ENCODE assay signal across 20 cellular contexts in genomic region chr2:202716114-202716718, GRCh38.
DNase-seq lines count a peak whose midpoint lies in the region; ATAC-seq and TF ChIP-seq lines count a peak whose summit lies in the region.
"Had no signal": no experiment of that assay in that cellular context is flagged by ENCODE, and none has a peak within 500 bp of the region (broad histone marks: within the 10 kb centered on the region; RNA-seq: fewer than 3 reads in every experiment).

No MANE protein-coding gene starts in this region.

- POLR2A ChIA-PET in activated B cell treated with CpG ODN at 0.5 μM for 24 hours (lab: Charles Lee) = interaction anchor here (5.6 kb wide), 1 partner anchor 81 kb away, joined by 24 read pairs; the partner anchor contains the start of gene FAM117B
- POLR2A ChIA-PET in GM10248 (lab: Yijun Ruan, JAX) = no interaction called here

- H3K4me3 Mint-ChIP-seq in activated naive CD4-positive, alpha-beta T cell treated with anti-CD3 and anti-CD28 coated beads, Interleukin-2, amount 50 U/mL, for 24 hours = no peak overlapping the region
- no peak overlapping the region for H3K4me3 Mint-ChIP-seq in activated B cell treated with CpG ODN at 0.5 μM for 24 hours
- no peak overlapping the region for H3K4me3 Mint-ChIP-seq in memory B cell
- peak overlapping the region in 1 of 2 donors; percentile 2 for H3K4me3 Mint-ChIP-seq in stimulated activated naive B cell treated with anti-CD40 and anti-IgM and Interleukin-4, amounts not matched to agents 10 μg/mL and 1 μg/mL and 100 μg/mL, for 72 hours

- H3K27me3 Mint-ChIP-seq in activated naive CD4-positive, alpha-beta T cell treated with anti-CD3 and anti-CD28 coated beads, Interleukin-2, amount 50 U/mL, for 24 hours = no peaks in the 10 kb centered on the region
- H3K27me3 Mint-ChIP-seq in activated B cell treated with CpG ODN at 0.5 μM for 24 hours = no peaks in the 10 kb centered on the region
- H3K27me3 Mint-ChIP-seq in memory B cell = no peaks in the 10 kb centered on the region
- H3K27me3 Mint-ChIP-seq in stimulated activated naive B cell treated with anti-CD40 and anti-IgM and Interleukin-4, amounts not matched to agents 10 μg/mL and 1 μg/mL and 100 μg/mL, for 72 hours = no peaks in the 10 kb centered on the region
- H3K27me3 Mint-ChIP-seq: CD4-positive, alpha-beta memory T cell had no signal

- peaks cover 32% of the 10 kb centered on the region for H3K9me3 Mint-ChIP-seq in activated naive CD4-positive, alpha-beta T cell treated with anti-CD3 and anti-CD28 coated beads, Interleukin-2, amount 50 U/mL, for 24 hours
- H3K9me3 Mint-ChIP-seq in activated naive CD4-positive, alpha-beta T cell treated with anti-CD3 and anti-CD28 coated beads, Interleukin-2, amount 50 U/mL, for 72 hours = peaks cover 25 to 34% of the 10 kb centered on the region in 2 donors
- H3K9me3 Mint-ChIP-seq in activated B cell treated with CpG ODN at 0.5 μM for 24 hours (peaks cover 28% of the 10 kb centered on the region), memory B cell (peaks cover 14% of the 10 kb centered on the region)
- peaks cover 25 to 26% of the 10 kb centered on the region in 2 donors for H3K9me3 Mint-ChIP-seq in stimulated activated naive B cell treated with anti-CD40 and anti-IgM and Interleukin-4, amounts not matched to agents 10 μg/mL and 1 μg/mL and 100 μg/mL, for 72 hours

- intact Hi-C loops in activated B cell treated with CpG ODN at 0.5 μM for 24 hours (cut with micrococcal nuclease) = no loop called here

- peaks cover 31% of the 10 kb centered on the region for H3K36me3 Mint-ChIP-seq in activated naive CD4-positive, alpha-beta T cell treated with anti-CD3 and anti-CD28 coated beads, Interleukin-2, amount 50 U/mL, for 24 hours
- peaks cover 32 to 43% of the 10 kb centered on the region in 2 donors for H3K36me3 Mint-ChIP-seq in activated naive CD4-positive, alpha-beta T cell treated with anti-CD3 and anti-CD28 coated beads, Interleukin-2, amount 50 U/mL, for 72 hours
- H3K36me3 Mint-ChIP-seq in activated B cell treated with CpG ODN at 0.5 μM for 24 hours (ENCODE audit: low read depth) (peaks cover 39% of the 10 kb centered on the region), memory B cell (peaks cover 25% of the 10 kb centered on the region)
- H3K36me3 Mint-ChIP-seq in stimulated activated naive B cell treated with anti-CD40 and anti-IgM and Interleukin-4, amounts not matched to agents 10 μg/mL and 1 μg/mL and 100 μg/mL, for 72 hours = peaks cover 35% of the 10 kb centered on the region in 2 donors

- CTCF ChIA-PET in activated B cell treated with CpG ODN at 0.5 μM for 24 hours (lab: Charles Lee) = interaction anchor here (0.7 to 2.1 kb wide), 3 partner anchors 16 to 128 kb away, joined by 3 to 12 read pairs (median 3); no protein-coding TSS in a partner anchor
- CTCF ChIA-PET in GM10248 (lab: Yijun Ruan, JAX) = no interaction called here

- peaks cover 68% of the 10 kb centered on the region for H3K4me1 Mint-ChIP-seq in activated naive CD4-positive, alpha-beta T cell treated with anti-CD3 and anti-CD28 coated beads, Interleukin-2, amount 50 U/mL, for 24 hours
- H3K4me1 Mint-ChIP-seq in activated B cell treated with CpG ODN at 0.5 μM for 24 hours (peaks cover 36% of the 10 kb centered on the region), memory B cell (peaks cover 19% of the 10 kb centered on the region)
- peaks cover 21 to 55% of the 10 kb centered on the region in 2 donors for H3K4me1 Mint-ChIP-seq in stimulated activated naive B cell treated with anti-CD40 and anti-IgM and Interleukin-4, amounts not matched to agents 10 μg/mL and 1 μg/mL and 100 μg/mL, for 72 hours

- no peak for DNase-seq in activated naive CD4-positive, alpha-beta T cell treated with anti-CD3 and anti-CD28 coated beads, Interleukin-2, amount 50 U/mL, for 72 hours (ENCODE audit: low spot score in 2 of 2)
- DNase-seq in activated B cell treated with CpG ODN at 0.5 μM for 24 hours (no peak), memory B cell (ENCODE audit: low spot score in 2 of 2) (no peak), GM10248 (ENCODE audit: extremely low spot score) (no peak)
- no peak for DNase-seq in stimulated activated naive B cell treated with anti-CD40 and anti-IgM and Interleukin-4, amounts not matched to agents 10 μg/mL and 1 μg/mL and 100 μg/mL, for 72 hours
- DNase-seq: Calu3; CD4-positive, alpha-beta memory T cell; DMS53; EL; GOT3; NCI-H1105 treated with DMSO at 0.1 percent for 48 hours; NCI-H1694 treated with DMSO at 0.1 percent for 48 hours; NCI-H510A treated with DMSO at 0.1 percent for 48 hours; NCI-H774; SIG-M5 had no signal

- ATAC-seq in activated naive CD4-positive, alpha-beta T cell treated with anti-CD3 and anti-CD28 coated beads, Interleukin-2, amount 50 U/mL, for 72 hours = no peak
- ATAC-seq in activated B cell treated with CpG ODN at 0.5 μM for 24 hours (ENCODE audit: low read depth) = no peak
- no peak for ATAC-seq in memory B cell (ENCODE audit: low read depth)
- no peak for ATAC-seq in stimulated activated naive B cell treated with anti-CD40 and anti-IgM and Interleukin-4, amounts not matched to agents 10 μg/mL and 1 μg/mL and 100 μg/mL, for 72 hours (replicated peaks)
- ATAC-seq in HG02610 (IDR thresholded peaks at IDR 0.05; ENCODE audit: unreplicated experiment) = no peak
- ATAC-seq: A549, HCT116, K562 had no signal

- TF ChIP-seq CTCF in activated B cell treated with CpG ODN at 0.5 μM for 24 hours (IDR thresholded peaks at IDR 0.05) = no peak
- no peak for TF ChIP-seq CTCF in GM10248 (IDR thresholded peaks at IDR 0.05; ENCODE audit: control extremely low read depth, extremely low read depth, low read depth, missing control alignments)

- peak overlapping the region; percentile 14 for H3K27ac Mint-ChIP-seq in activated naive CD4-positive, alpha-beta T cell treated with anti-CD3 and anti-CD28 coated beads, Interleukin-2, amount 50 U/mL, for 24 hours
- peak overlapping the region in 1 of 2 donors; percentile 56 for H3K27ac Mint-ChIP-seq in activated naive CD4-positive, alpha-beta T cell treated with anti-CD3 and anti-CD28 coated beads, Interleukin-2, amount 50 U/mL, for 72 hours
- peak overlapping the region; percentile 35 for H3K27ac Mint-ChIP-seq in activated B cell treated with CpG ODN at 0.5 μM for 24 hours
- H3K27ac Mint-ChIP-seq in memory B cell = peak overlapping the region; percentile 79
- peak overlapping the region; percentile 11 for H3K27ac Mint-ChIP-seq in stimulated activated naive B cell treated with anti-CD40 and anti-IgM and Interleukin-4, amounts not matched to agents 10 μg/mL and 1 μg/mL and 100 μg/mL, for 72 hours
